ENCODE assay signal across 28 cellular contexts in the genomic region with DNA sequence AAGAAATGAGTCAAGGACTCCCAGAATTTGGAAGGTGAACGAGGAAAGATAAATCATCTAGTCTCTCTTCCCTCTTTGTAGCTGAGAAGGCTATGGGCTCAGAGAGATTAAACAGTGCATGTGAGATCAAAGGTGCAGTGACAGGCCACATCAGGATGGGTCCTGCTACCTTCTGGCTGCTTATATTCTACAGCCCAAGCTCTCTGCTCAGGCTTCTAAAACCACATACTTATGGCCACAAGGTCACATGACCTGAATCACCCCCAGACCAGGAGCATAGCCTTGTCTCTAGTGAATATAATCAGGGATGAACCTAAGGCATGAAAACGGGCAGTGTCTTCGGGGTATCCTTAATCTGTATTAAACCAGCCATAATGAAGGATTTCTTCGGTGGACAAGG.
"Had no signal": no experiment of that assay in that cellular context is flagged by ENCODE, and none has a peak within 500 bp of the region (broad histone marks: within the 10 kb centered on the region; RNA-seq: fewer than 3 reads in every experiment).

No MANE protein-coding gene starts in this region.

- H3K27me3 ChIP-seq: pancreas, suprapubic skin, tibial artery, uterus had no signal

- H3K27ac ChIP-seq: left ventricle myocardium inferior, pancreas, prostate gland, suprapubic skin, thoracic aorta, tibial artery, uterus had no signal

- H3K36me3 Mint-ChIP-seq: natural killer cell treated with Interleukin-12 subunit alpha and Interleukin-12 subunit beta and Interleukin-15 and Interleukin-18, amount 100 ng/mL, for 72 hours; stimulated activated effector memory CD8-positive, alpha-beta T cell treated with anti-CD3 and anti-CD28 coated beads, Interleukin-12 subunit alpha, Interleukin-12 subunit beta, amount 100 ng/mL, for 72 hours had no signal

- H3K4me3 Mint-ChIP-seq: naive thymus-derived CD4-positive, alpha-beta T cell; natural killer cell treated with Interleukin-12 subunit alpha and Interleukin-12 subunit beta and Interleukin-15 and Interleukin-18, amount 100 ng/mL, for 72 hours; neural crest cell; stimulated activated effector memory CD8-positive, alpha-beta T cell treated with anti-CD3 and anti-CD28 coated beads, Interleukin-12 subunit alpha, Interleukin-12 subunit beta, amount 100 ng/mL, for 72 hours; stimulated activated naive CD8-positive, alpha-beta T cell treated with anti-CD3 and anti-CD28 coated beads, Interleukin-15, Interleukin-2, amounts not matched to agents 100 ng/mL and 50 ng/mL, for 24 hours; type B pancreatic cell had no signal

- H3K9me3 ChIP-seq: left ventricle myocardium inferior, mucosa of descending colon, pancreas, prostate gland, suprapubic skin, thoracic aorta, tibial artery, uterus had no signal

- H3K4me1 Mint-ChIP-seq: naive thymus-derived CD4-positive, alpha-beta T cell; stimulated activated effector memory CD8-positive, alpha-beta T cell treated with anti-CD3 and anti-CD28 coated beads, Interleukin-12 subunit alpha, Interleukin-12 subunit beta, amount 100 ng/mL, for 72 hours had no signal

- H3K4me3 ChIP-seq: left ventricle myocardium inferior, lung, mucosa of descending colon, pancreas, prostate gland, skin epidermis, suprapubic skin, thoracic aorta, tibial artery, uterus had no signal

- H3K27me3 Mint-ChIP-seq: naive thymus-derived CD4-positive, alpha-beta T cell; natural killer cell treated with Interleukin-12 subunit alpha and Interleukin-12 subunit beta and Interleukin-15 and Interleukin-18, amount 100 ng/mL, for 72 hours; stimulated activated naive CD8-positive, alpha-beta T cell treated with anti-CD3 and anti-CD28 coated beads, Interleukin-15, Interleukin-2, amounts not matched to agents 100 ng/mL and 50 ng/mL, for 24 hours; type B pancreatic cell had no signal

- H3K4me1 ChIP-seq: prostate gland, tibial artery, uterus had no signal

- H3K36me3 ChIP-seq: left ventricle myocardium inferior, pancreas, prostate gland, suprapubic skin, thoracic aorta, tibial artery, uterus had no signal

- DNase-seq: islet precursor cell; left ventricle myocardium inferior; mesendoderm; midbrain; mucosa of descending colon; naive thymus-derived CD4-positive, alpha-beta T cell; nucleus accumbens; pancreas; posterior cingulate gyrus; retina; right cardiac atrium; stimulated activated CD4-positive, alpha-beta T cell treated with anti-CD3 and anti-CD28 coated beads, Interleukin-12 subunit alpha, Interleukin-12 subunit beta, amount 100 ng/mL, for 4 hours; stimulated activated CD4-positive, alpha-beta T cell treated with anti-CD3 and anti-CD28 coated beads, Interleukin-15, amount 100 ng/mL, for 24 hours; stimulated activated CD4-positive, alpha-beta T cell treated with anti-CD3 and anti-CD28 coated beads, Interleukin-4, amount 100 ng/mL, for 24 hours; stimulated activated naive CD4-positive, alpha-beta T cell; tibial artery; uterus had no signal

- H3K27ac Mint-ChIP-seq: naive thymus-derived CD4-positive, alpha-beta T cell; natural killer cell treated with Interleukin-12 subunit alpha and Interleukin-12 subunit beta and Interleukin-15 and Interleukin-18, amount 100 ng/mL, for 72 hours; stimulated activated effector memory CD8-positive, alpha-beta T cell treated with anti-CD3 and anti-CD28 coated beads, Interleukin-12 subunit alpha, Interleukin-12 subunit beta, amount 100 ng/mL, for 72 hours; stimulated activated naive CD8-positive, alpha-beta T cell treated with anti-CD3 and anti-CD28 coated beads, Interleukin-15, Interleukin-2, amounts not matched to agents 100 ng/mL and 50 ng/mL, for 24 hours; type B pancreatic cell had no signal

- ATAC-seq: mucosa of descending colon; naive thymus-derived CD4-positive, alpha-beta T cell; natural killer cell treated with Interleukin-12 subunit alpha and Interleukin-12 subunit beta and Interleukin-15 and Interleukin-18, amount 100 ng/mL, for 72 hours; pancreas; right cardiac atrium; sciatic nerve had no signal
